24 cellular contexts compared by ENCODE assay signal in the genomic region with DNA sequence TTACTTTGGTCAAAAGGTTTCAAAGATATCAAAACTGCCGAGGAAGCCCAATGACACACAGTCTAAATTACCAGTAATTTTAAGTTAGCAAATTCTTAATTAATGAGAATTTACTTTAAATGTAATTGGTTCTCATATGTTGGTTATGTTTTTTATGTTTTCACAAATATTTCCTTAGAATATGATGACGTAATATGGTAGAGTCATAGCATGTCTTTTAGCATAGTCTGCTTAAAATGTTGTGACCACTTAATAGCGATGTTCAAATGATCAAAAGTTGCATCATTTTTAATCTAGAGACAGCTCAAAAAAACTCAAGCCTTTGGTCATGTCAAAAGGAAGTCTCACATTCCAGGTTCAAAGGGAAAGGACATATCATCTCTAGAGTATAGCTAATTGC.
"Had no signal": no experiment of that assay in that cellular context is flagged by ENCODE, and none has a peak within 500 bp of the region (broad histone marks: within the 10 kb centered on the region; RNA-seq: fewer than 3 reads in every experiment).

No MANE protein-coding gene starts in this region.

- ATAC-seq: foreskin keratinocyte, gastroesophageal sphincter, heart left ventricle, left cardiac atrium, left lung, left ventricle myocardium superior, lower lobe of right lung, mucosa of descending colon had no signal

- H3K27me3 Mint-ChIP-seq: naive B cell had no signal

- H3K4me1 Mint-ChIP-seq: immature natural killer cell, mesothelial cell of epicardium, naive B cell had no signal

- H3K9me3 ChIP-seq: colonic mucosa, esophagus muscularis mucosa, gastroesophageal sphincter, heart left ventricle, left lung, lower lobe of right lung, mucosa of descending colon had no signal

- H3K27ac Mint-ChIP-seq: immature natural killer cell, mesothelial cell of epicardium, naive B cell had no signal

- H3K4me3 Mint-ChIP-seq: immature natural killer cell, mesothelial cell of epicardium, naive B cell had no signal

- DNase-seq: colonic mucosa; dermis blood vessel endothelial cell; dorsolateral prefrontal cortex; effector CD4-positive, alpha-beta T cell; effector memory CD4-positive, alpha-beta T cell; foreskin keratinocyte; heart left ventricle; hypothalamus; immature natural killer cell; left cardiac atrium; left lung; left ventricle myocardium superior; lower lobe of right lung; mesenchymal stem cell; mucosa of descending colon; naive B cell had no signal

- H3K36me3 Mint-ChIP-seq: immature natural killer cell, mesothelial cell of epicardium, naive B cell had no signal

- H3K4me1 ChIP-seq: colonic mucosa, esophagus muscularis mucosa, foreskin keratinocyte, gastroesophageal sphincter, heart left ventricle, left lung, lower lobe of right lung had no signal

- H2AFZ ChIP-seq: hepatocyte had no signal

- H3K27ac ChIP-seq: colonic mucosa, dorsolateral prefrontal cortex, esophagus muscularis mucosa, foreskin keratinocyte, gastroesophageal sphincter, heart left ventricle, hepatocyte, left lung, lower lobe of right lung had no signal

- FAIRE-seq: endothelial cell of umbilical vein, frontal cortex, islet of Langerhans, keratinocyte had no signal

- H3K9me3 Mint-ChIP-seq: mesothelial cell of epicardium had no signal

- H3K4me2 ChIP-seq: hepatocyte had no signal

- H3K79me2 ChIP-seq: hepatocyte had no signal

- H3K4me3 ChIP-seq: colonic mucosa, dorsolateral prefrontal cortex, esophagus muscularis mucosa, gastroesophageal sphincter, heart left ventricle, hepatocyte, left lung, lower lobe of right lung, mucosa of descending colon had no signal

- H3K36me3 ChIP-seq: colonic mucosa, esophagus muscularis mucosa, gastroesophageal sphincter, heart left ventricle, left lung, lower lobe of right lung had no signal

- H3K27me3 ChIP-seq: colonic mucosa, dorsolateral prefrontal cortex, esophagus muscularis mucosa, foreskin keratinocyte, gastroesophageal sphincter, heart left ventricle, hepatocyte, left lung had no signal
